27 cellular contexts compared by ENCODE assay signal in genomic region chr17:55561973-55562495, GRCh38. TPM values are rescaled to one million over a fixed set of nuclear protein-coding genes. Genes with fewer than 3 reads are reported as not detected.
"Had no signal": no experiment of that assay in that cellular context is flagged by ENCODE, and none has a peak within 500 bp of the region (broad histone marks: within the 10 kb centered on the region; RNA-seq: fewer than 3 reads in every experiment).

No MANE protein-coding gene starts in this region.

- H3K27ac Mint-ChIP-seq: activated CD8-positive, alpha-beta T cell treated with anti-CD3 and anti-CD28 coated beads for 36 hours; activated naive CD8-positive, alpha-beta T cell; effector memory CD8-positive, alpha-beta T cell had no signal

- H3K9me3 Mint-ChIP-seq: activated CD8-positive, alpha-beta T cell treated with anti-CD3 and anti-CD28 coated beads for 36 hours; effector memory CD8-positive, alpha-beta T cell had no signal

- DNase-seq: activated CD4-positive, alpha-beta T cell treated with anti-CD3 and anti-CD28 coated beads for 1 hour; activated CD4-positive, alpha-beta T cell treated with anti-CD3 and anti-CD28 coated beads for 48 hours; activated CD4-positive, CD25-positive, alpha-beta regulatory T cell; activated CD8-positive, alpha-beta memory T cell treated with anti-CD3 and anti-CD28 coated beads for 24 hours; activated CD8-positive, alpha-beta T cell treated with anti-CD3 and anti-CD28 coated beads for 36 hours; activated effector memory CD4-positive, alpha-beta T cell treated with Interleukin-2 at 50 U/mL for 16 hours; activated gamma-delta T cell treated with Interleukin-2 at 50 U/mL for 16 hours; activated naive CD4-positive, alpha-beta T cell treated with anti-CD3 and anti-CD28 coated beads, Interleukin-2, amount 50 U/mL, for 16 hours; activated naive CD4-positive, alpha-beta T cell treated with Interleukin-2 at 50 U/mL for 16 hours; activated T-cell treated with anti-CD3 and anti-CD28 coated beads, Interleukin-2, amount 50 U/mL, for 48 hours; amygdala; aorta; body of pancreas; caudate nucleus; cortex of kidney; dermis blood vessel endothelial cell; effector CD4-positive, alpha-beta T cell; effector memory CD8-positive, alpha-beta T cell; erythroblast; foreskin keratinocyte; gastrocnemius medialis; glutamatergic neuron; heart left ventricle had no signal

- H3K36me3 Mint-ChIP-seq: activated naive CD8-positive, alpha-beta T cell had no signal

- H3K4me3 Mint-ChIP-seq: activated CD8-positive, alpha-beta T cell treated with anti-CD3 and anti-CD28 coated beads for 36 hours; activated naive CD8-positive, alpha-beta T cell; effector memory CD8-positive, alpha-beta T cell had no signal

- ATAC-seq: activated CD8-positive, alpha-beta T cell treated with anti-CD3 and anti-CD28 coated beads for 36 hours; body of pancreas; effector memory CD8-positive, alpha-beta T cell; foreskin keratinocyte; gastrocnemius medialis; heart left ventricle had no signal

RNA-seq across cellular contexts. Expression of gene SMIM36, which starts 50.8 kb away (rescaled TPM):
- total RNA-seq: activated CD8-positive, alpha-beta T cell treated with anti-CD3 and anti-CD28 coated beads for 36 hours; aorta; body of pancreas; chondrocyte; dermis blood vessel endothelial cell; esophagus muscularis mucosa; foreskin keratinocyte; gastrocnemius medialis; heart left ventricle; T-helper 1 cell treated with Interleukin-12 subunit alpha and Interleukin-12 subunit beta and Interleukin-4 antibody, amounts not matched to agents 30 ng/mL and 1 ng/mL, for 36 hours had no signal
